ENCODE assay signal across 28 cellular contexts in the genomic region with DNA sequence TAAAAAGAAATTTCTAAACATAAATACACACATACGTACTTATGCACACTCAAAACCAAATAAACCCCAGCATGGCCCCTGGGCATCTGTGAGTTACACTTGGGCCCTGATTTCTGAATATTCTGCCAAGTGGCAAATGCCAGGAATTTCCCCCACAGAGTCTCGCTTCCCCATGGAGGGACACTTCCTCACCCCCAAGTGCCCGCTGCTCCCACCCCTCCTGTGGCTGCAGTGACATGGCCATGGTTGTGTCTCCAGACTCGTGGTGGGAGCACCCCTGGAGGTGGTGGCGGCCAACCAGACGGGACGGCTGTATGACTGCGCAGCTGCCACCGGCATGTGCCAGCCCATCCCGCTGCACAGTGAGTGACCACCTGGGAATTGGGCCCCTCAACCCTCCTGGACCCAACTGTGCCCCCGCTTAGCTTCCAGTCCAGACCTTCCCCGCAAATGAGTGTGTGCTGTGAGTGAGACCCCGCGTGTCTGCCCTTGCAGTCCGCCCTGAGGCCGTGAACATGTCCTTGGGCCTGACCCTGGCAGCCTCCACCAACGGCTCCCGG. TPM values are rescaled to one million over a fixed set of nuclear protein-coding genes. Genes with fewer than 3 reads are reported as not detected.
"Had no signal": no experiment of that assay in that cellular context is flagged by ENCODE, and none has a peak within 500 bp of the region (broad histone marks: within the 10 kb centered on the region; RNA-seq: fewer than 3 reads in every experiment).

No MANE protein-coding gene starts in this region.

- H3K4me1 ChIP-seq: SJSA1 had no signal

- H3K36me3 ChIP-seq: brain microvascular endothelial cell, cardiac muscle cell, SJSA1 had no signal

- DNase-seq: activated CD4-positive, alpha-beta memory T cell treated with anti-CD3 and anti-CD28 coated beads for 36 hours; activated CD4-positive, alpha-beta T cell treated with anti-CD3 and anti-CD28 coated beads, Interleukin-2, amount 10 ng/mL, durations not matched to agents 7 days and 5 days; activated CD4-positive, CD25-positive, alpha-beta regulatory T cell; activated CD8-positive, alpha-beta memory T cell treated with anti-CD3 and anti-CD28 coated beads for 24 hours; activated gamma-delta T cell; activated naive CD4-positive, alpha-beta T cell treated with anti-CD3 and anti-CD28 coated beads for 36 hours; activated naive CD8-positive, alpha-beta T cell treated with anti-CD3 and anti-CD28 coated beads for 36 hours; activated T-cell treated with anti-CD3 and anti-CD28 coated beads, Interleukin-2, amount 50 U/mL, for 4 hours; brain microvascular endothelial cell; Kasumi-1; KBM-7; NCI-H1048; NCI-H1417; NCI-H1694; NCI-H2029; NCI-H2107; NCI-H345; NCI-H510A; NCI-H526 treated with DMSO at 0.1 percent for 48 hours; SHP77; T-helper 2 cell; T1000 had no signal

- H3K27ac Mint-ChIP-seq: activated CD4-positive, alpha-beta memory T cell treated with anti-CD3 and anti-CD28 coated beads for 36 hours; activated CD4-positive, alpha-beta T cell treated with anti-CD3 and anti-CD28 coated beads, Interleukin-2, amount 10 ng/mL, durations not matched to agents 7 days and 5 days; activated naive CD4-positive, alpha-beta T cell treated with anti-CD3 and anti-CD28 coated beads for 36 hours; activated naive CD8-positive, alpha-beta T cell treated with anti-CD3 and anti-CD28 coated beads for 36 hours; activated T-helper 17 cell treated with anti-CD3 and anti-CD28 coated beads, Interleukin-2, amount 50 U/mL, for 72 hours had no signal

- H3K27me3 ChIP-seq: brain microvascular endothelial cell, cardiac muscle cell had no signal

- ATAC-seq: activated T-cell treated with anti-CD3 and anti-CD28 coated beads, Interleukin-2, amount 50 U/mL, for 4 hours; activated T-helper 17 cell treated with anti-CD3 and anti-CD28 coated beads, Interleukin-2, amount 50 U/mL, for 72 hours had no signal

- H3K27ac ChIP-seq: brain microvascular endothelial cell, cardiac muscle cell, SJSA1 had no signal

- H3K36me3 Mint-ChIP-seq: activated CD4-positive, alpha-beta memory T cell treated with anti-CD3 and anti-CD28 coated beads for 36 hours had no signal

- H3K4me3 ChIP-seq: cardiac muscle cell, SJSA1 had no signal

- FAIRE-seq: RCC 7860, TTC549 had no signal

- H3K4me3 Mint-ChIP-seq: activated CD4-positive, alpha-beta memory T cell treated with anti-CD3 and anti-CD28 coated beads for 36 hours; activated CD4-positive, alpha-beta T cell treated with anti-CD3 and anti-CD28 coated beads, Interleukin-2, amount 10 ng/mL, durations not matched to agents 7 days and 5 days; activated naive CD4-positive, alpha-beta T cell treated with anti-CD3 and anti-CD28 coated beads for 36 hours; activated naive CD8-positive, alpha-beta T cell treated with anti-CD3 and anti-CD28 coated beads for 36 hours; activated T-cell treated with anti-CD3 and anti-CD28 coated beads, Interleukin-2, amount 50 U/mL, for 4 hours; activated T-helper 17 cell treated with anti-CD3 and anti-CD28 coated beads, Interleukin-2, amount 50 U/mL, for 72 hours had no signal

- H3K9me3 ChIP-seq: SJSA1 had no signal

- H3K27me3 Mint-ChIP-seq: activated CD4-positive, alpha-beta T cell treated with anti-CD3 and anti-CD28 coated beads, Interleukin-2, amount 10 ng/mL, durations not matched to agents 7 days and 5 days; activated naive CD8-positive, alpha-beta T cell treated with anti-CD3 and anti-CD28 coated beads for 36 hours had no signal

RNA-seq across cellular contexts. Expression of gene ITGAD, which starts 4.0 kb away (rescaled TPM):
- total RNA-seq: activated CD4-positive, alpha-beta memory T cell treated with anti-CD3 and anti-CD28 coated beads for 36 hours; activated CD4-positive, alpha-beta T cell treated with anti-CD3 and anti-CD28 coated beads, Interleukin-2, amount 10 ng/mL, durations not matched to agents 7 days and 5 days; activated naive CD4-positive, alpha-beta T cell treated with anti-CD3 and anti-CD28 coated beads for 36 hours; activated naive CD8-positive, alpha-beta T cell treated with anti-CD3 and anti-CD28 coated beads for 36 hours; activated T-helper 17 cell treated with anti-CD3 and anti-CD28 coated beads, Interleukin-2, amount 50 U/mL, for 72 hours; cardiac muscle cell; SJSA1 had no signal
- polyA plus RNA-seq: cardiac muscle cell had no signal

RNA-seq across cellular contexts. Expression of gene COX6A2, which starts 31.0 kb away (rescaled TPM):
- total RNA-seq: activated CD4-positive, alpha-beta memory T cell treated with anti-CD3 and anti-CD28 coated beads for 36 hours; activated CD4-positive, alpha-beta T cell treated with anti-CD3 and anti-CD28 coated beads, Interleukin-2, amount 10 ng/mL, durations not matched to agents 7 days and 5 days; activated naive CD4-positive, alpha-beta T cell treated with anti-CD3 and anti-CD28 coated beads for 36 hours; activated naive CD8-positive, alpha-beta T cell treated with anti-CD3 and anti-CD28 coated beads for 36 hours; activated T-cell treated with anti-CD3 and anti-CD28 coated beads, Interleukin-2, amount 50 U/mL, for 4 hours; activated T-helper 17 cell treated with anti-CD3 and anti-CD28 coated beads, Interleukin-2, amount 50 U/mL, for 72 hours; M059J; SJSA1 had no signal

RNA-seq across cellular contexts. Expression of gene ITGAX, which starts 42.2 kb away (rescaled TPM):
- total RNA-seq: SJSA1 had no signal
- polyA plus RNA-seq: cardiac muscle cell had no signal
